Comparison of ENCODE assay signal across 1 cellular context in the genomic region with DNA sequence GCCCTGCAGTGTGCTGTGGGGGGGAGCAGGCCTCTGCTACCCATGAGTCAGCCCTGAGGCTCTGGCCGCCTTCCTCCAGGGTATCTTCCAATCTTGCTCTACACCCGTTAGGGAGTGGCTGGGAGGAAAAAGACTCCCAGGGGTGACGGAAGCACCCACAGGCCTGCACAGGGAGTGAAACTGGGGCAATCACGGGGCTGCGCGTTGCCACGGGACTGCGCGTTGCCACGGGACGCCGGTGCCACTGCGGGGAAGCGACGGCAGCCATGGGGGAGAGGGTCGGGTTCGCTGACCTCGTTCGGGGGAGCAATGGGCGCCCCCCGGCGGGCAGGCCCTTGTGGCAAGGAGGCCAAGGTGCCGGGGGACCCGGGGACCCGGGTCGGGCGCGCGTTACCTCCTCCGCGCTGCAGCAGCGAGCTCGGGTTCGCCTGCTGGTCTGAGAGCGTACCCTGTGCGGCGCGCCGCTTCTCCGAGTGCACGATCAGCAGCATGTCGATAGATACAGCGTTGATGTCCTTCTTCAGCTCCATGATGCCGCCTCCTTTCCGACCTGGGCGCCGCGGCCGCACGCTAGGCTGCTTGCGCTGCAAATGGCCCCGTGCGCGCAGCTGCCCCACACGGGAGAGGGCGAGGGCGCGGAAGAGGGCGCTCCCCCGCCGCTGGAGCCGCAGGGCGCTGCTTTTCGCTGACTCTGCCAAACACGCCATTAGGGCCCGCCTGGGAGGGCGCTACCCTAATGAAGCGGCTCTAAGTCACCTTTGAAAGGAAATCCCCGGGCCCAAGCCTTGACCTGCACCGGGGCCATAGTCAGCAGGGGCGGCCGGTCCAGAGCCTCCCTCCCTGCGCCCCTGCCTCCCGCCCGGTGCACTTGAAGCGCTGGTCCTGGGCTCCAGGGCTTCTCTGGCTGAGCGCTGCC.
TF ChIP-seq lines count a peak whose summit lies in the region.

A gene with protein sequence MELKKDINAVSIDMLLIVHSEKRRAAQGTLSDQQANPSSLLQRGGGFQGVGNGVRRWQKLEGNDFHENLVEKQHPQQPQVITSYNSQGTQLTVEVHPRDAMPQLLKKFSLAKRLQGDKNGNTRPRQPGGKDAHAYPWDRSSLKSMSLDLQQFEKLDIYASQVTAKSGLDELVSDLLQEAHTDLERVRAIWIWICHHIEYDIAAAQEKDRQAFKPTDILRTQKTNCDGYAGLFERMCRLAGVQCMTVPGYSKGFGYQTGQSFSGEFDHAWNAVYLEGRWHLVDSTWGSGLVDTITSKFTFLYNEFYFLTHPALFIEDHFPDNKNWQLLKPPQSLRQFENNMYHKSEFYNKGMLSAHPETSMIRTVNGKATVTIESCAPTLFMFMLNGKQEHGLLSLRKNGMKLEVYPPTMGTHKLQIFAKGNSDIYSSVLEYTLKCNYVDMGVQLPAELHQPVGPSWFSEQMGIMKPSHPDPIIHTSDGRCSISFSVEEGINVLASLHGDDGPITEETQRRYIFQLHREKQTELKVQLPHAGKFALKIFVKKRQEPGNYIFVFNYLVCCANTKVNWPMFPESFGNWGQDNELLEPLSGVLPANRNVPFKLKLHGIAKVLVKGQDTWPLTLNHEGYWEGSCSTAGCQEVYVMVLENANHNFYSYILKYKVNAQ (minus strand): TSS at position 592 of the 916 bp plus-strand sequence. CDS start 62 bp downstream, at position 530.

TF ChIP-seq in H1, 55 proteins besides CTCF, POLR2A, EP300 and RAD21 (continued from another document):
- TF ChIP-seq ASH2L (IDR thresholded peaks at IDR 0.05; ENCODE audit: low read length) = peak; percentile 49
- TF ChIP-seq SRF (IDR thresholded peaks at IDR 0.05; ENCODE audit: low read depth, low read length) = no peak
- TF ChIP-seq SIRT6 (IDR thresholded peaks at IDR 0.05; ENCODE audit: low read length) = no peak
- TF ChIP-seq RNF2 (IDR thresholded peaks at IDR 0.05; ENCODE audit: borderline replicate concordance, low read depth, low read length, missing control alignments, poor library complexity, severe bottlenecking) = peak; percentile 25
- no peak for TF ChIP-seq EGR1 (IDR thresholded peaks at IDR 0.05; ENCODE audit: borderline replicate concordance, low read depth, low read length)
- no peak for TF ChIP-seq TCF12 (IDR thresholded peaks at IDR 0.05; ENCODE audit: low read depth, low read length)
- peak; percentile 79 for TF ChIP-seq EZH2 (IDR thresholded peaks at IDR 0.05; ENCODE audit: low read depth, low read length, severe bottlenecking)
- peak; percentile 72 for TF ChIP-seq POLR2AphosphoS5 (IDR thresholded peaks at IDR 0.05; ENCODE audit: low read depth, low read length)
- no peak for TF ChIP-seq ZNF274 (IDR thresholded peaks at IDR 0.05; ENCODE audit: borderline replicate concordance, extremely low read depth, low read length)
- peak; percentile 82 for TF ChIP-seq KDM4A (IDR thresholded peaks at IDR 0.05; ENCODE audit: low read depth, low read length, severe bottlenecking)
- 0 out of 2 replicates have a peak, but pooled peaks have one; percentile 42 for TF ChIP-seq KDM1A (IDR thresholded peaks at IDR 0.05; ENCODE audit: borderline replicate concordance, low read length)
- peak; percentile 91 for TF ChIP-seq MAFK (IDR thresholded peaks at IDR 0.05; ENCODE audit: low read depth, low read length)
- TF ChIP-seq, protein P1, sequence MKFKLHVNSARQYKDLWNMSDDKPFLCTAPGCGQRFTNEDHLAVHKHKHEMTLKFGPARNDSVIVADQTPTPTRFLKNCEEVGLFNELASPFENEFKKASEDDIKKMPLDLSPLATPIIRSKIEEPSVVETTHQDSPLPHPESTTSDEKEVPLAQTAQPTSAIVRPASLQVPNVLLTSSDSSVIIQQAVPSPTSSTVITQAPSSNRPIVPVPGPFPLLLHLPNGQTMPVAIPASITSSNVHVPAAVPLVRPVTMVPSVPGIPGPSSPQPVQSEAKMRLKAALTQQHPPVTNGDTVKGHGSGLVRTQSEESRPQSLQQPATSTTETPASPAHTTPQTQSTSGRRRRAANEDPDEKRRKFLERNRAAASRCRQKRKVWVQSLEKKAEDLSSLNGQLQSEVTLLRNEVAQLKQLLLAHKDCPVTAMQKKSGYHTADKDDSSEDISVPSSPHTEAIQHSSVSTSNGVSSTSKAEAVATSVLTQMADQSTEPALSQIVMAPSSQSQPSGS (IDR thresholded peaks at IDR 0.05; ENCODE audit: low read length) = no peak
- no peak for TF ChIP-seq TAF7 (optimal IDR thresholded peaks at IDR 0.05; ENCODE audit: borderline replicate concordance, low read depth, low read length)
- no peak for TF ChIP-seq GABPA (IDR thresholded peaks at IDR 0.05; ENCODE audit: borderline replicate concordance, insufficient read depth, low read length)
TF ChIP-seq in H1: peak in this region for 9.
